ENCODE assay signal across 1 cellular context in the genomic region with DNA sequence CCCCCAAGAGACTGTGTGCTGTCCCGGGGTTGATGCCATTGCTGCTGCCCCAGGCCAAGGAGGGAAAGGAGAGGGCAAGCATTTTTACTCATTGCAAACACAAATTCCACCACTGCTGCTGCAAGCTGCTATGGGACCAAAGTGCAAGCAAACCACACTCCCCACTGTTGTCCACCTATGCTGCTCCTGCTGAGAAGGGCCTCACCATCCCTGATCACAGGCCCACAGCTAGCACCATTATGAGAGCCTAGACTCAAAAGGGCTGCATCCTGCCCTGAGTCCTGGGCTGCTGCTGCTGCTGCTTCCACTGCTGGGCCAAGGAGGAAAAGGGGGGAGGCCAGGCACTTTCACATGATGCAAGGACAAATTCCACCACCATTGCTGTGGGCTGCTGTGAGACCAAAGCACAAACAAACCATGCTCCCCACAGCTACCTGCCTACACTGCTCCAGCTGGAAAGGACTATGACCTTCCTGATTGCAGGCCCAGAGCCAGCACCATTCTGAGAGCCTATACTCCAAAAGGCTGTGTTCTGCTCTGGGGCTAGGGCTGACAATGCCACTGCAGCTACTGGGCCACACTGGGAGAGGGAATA.
TF ChIP-seq lines count a peak whose summit lies in the region.

No MANE protein-coding gene starts in this region.

TF ChIP-seq in HepG2, 621 proteins besides CTCF, POLR2A, EP300 and RAD21 (continued from another document and continues in another):
- TF ChIP-seq, protein P1, sequence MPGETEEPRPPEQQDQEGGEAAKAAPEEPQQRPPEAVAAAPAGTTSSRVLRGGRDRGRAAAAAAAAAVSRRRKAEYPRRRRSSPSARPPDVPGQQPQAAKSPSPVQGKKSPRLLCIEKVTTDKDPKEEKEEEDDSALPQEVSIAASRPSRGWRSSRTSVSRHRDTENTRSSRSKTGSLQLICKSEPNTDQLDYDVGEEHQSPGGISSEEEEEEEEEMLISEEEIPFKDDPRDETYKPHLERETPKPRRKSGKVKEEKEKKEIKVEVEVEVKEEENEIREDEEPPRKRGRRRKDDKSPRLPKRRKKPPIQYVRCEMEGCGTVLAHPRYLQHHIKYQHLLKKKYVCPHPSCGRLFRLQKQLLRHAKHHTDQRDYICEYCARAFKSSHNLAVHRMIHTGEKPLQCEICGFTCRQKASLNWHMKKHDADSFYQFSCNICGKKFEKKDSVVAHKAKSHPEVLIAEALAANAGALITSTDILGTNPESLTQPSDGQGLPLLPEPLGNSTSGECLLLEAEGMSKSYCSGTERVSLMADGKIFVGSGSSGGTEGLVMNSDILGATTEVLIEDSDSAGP (CRISPR knock-in tag; IDR thresholded peaks at IDR 0.05; ENCODE audit: borderline replicate concordance) = peak; percentile 37; the same call in 1 of the 2 replicates
- TF ChIP-seq, protein P2, sequence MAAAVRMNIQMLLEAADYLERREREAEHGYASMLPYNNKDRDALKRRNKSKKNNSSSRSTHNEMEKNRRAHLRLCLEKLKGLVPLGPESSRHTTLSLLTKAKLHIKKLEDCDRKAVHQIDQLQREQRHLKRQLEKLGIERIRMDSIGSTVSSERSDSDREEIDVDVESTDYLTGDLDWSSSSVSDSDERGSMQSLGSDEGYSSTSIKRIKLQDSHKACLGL (CRISPR knock-in tag; IDR thresholded peaks at IDR 0.05) = no peak
- TF ChIP-seq ZC3H13 (CRISPR knock-in tag; IDR thresholded peaks at IDR 0.05) (no peak), POLR2AphosphoS2 (IDR thresholded peaks at IDR 0.05; ENCODE audit: low read depth, low read length) (no peak), RAD51 (IDR thresholded peaks at IDR 0.05; ENCODE audit: borderline replicate concordance) (no peak), DMAP1 (CRISPR knock-in tag; IDR thresholded peaks at IDR 0.05) (peak; percentile 47; the same call in 1 of the 2 replicates), PHF21A (CRISPR knock-in tag; IDR thresholded peaks at IDR 0.05) (no peak), HDAC1 (CRISPR knock-in tag; IDR thresholded peaks at IDR 0.05) (no peak), ZNF713 (CRISPR knock-in tag; IDR thresholded peaks at IDR 0.05) (no peak), CBX5 (CRISPR knock-in tag; IDR thresholded peaks at IDR 0.05; ENCODE audit: borderline replicate concordance) (no peak), ZFY (CRISPR knock-in tag; IDR thresholded peaks at IDR 0.05) (no peak; the same call in 1 of the 2 replicates), ZSCAN30 (CRISPR knock-in tag; IDR thresholded peaks at IDR 0.05) (no peak), ZMAT3 (CRISPR knock-in tag; conservative IDR thresholded peaks at IDR 0.05) (no peak), ZFP82 (CRISPR knock-in tag; IDR thresholded peaks at IDR 0.05; ENCODE audit: borderline replicate concordance) (no peak), SRF (IDR thresholded peaks at IDR 0.05; ENCODE audit: low read depth, low read length) (no peak), ZNF484 (CRISPR knock-in tag; IDR thresholded peaks at IDR 0.05; ENCODE audit: borderline replicate concordance, low read depth) (no peak), MTF2 (CRISPR knock-in tag; IDR thresholded peaks at IDR 0.05; ENCODE audit: borderline replicate concordance) (no peak), KMT2B (CRISPR knock-in tag; IDR thresholded peaks at IDR 0.05) (no peak), RXRA (CRISPR knock-in tag; IDR thresholded peaks at IDR 0.05) (no peak), ZNF546 (CRISPR knock-in tag; conservative IDR thresholded peaks at IDR 0.05) (no peak), ZBTB38 (CRISPR knock-in tag; IDR thresholded peaks at IDR 0.05) (no peak), NR2F2 (IDR thresholded peaks at IDR 0.05; ENCODE audit: borderline replicate concordance, low read depth) (no peak), ISL2 (CRISPR knock-in tag; IDR thresholded peaks at IDR 0.05) (no peak), SP5 (CRISPR knock-in tag; IDR thresholded peaks at IDR 0.05; ENCODE audit: borderline replicate concordance, low read depth) (no peak), ZNF629 (CRISPR knock-in tag; conservative IDR thresholded peaks at IDR 0.05) (no peak), CCAR2 (optimal IDR thresholded peaks at IDR 0.05; ENCODE audit: low read depth, low read length) (no peak), ZNF260 (CRISPR knock-in tag; IDR thresholded peaks at IDR 0.05; ENCODE audit: borderline replicate concordance, low read depth) (no peak), ZFP62 (CRISPR knock-in tag; IDR thresholded peaks at IDR 0.05) (no peak), ONECUT2 (CRISPR knock-in tag; IDR thresholded peaks at IDR 0.05) (no peak), ZNF816 (CRISPR knock-in tag; IDR thresholded peaks at IDR 0.05; ENCODE audit: borderline replicate concordance) (no peak), KLF15 (CRISPR knock-in tag; IDR thresholded peaks at IDR 0.05; ENCODE audit: borderline replicate concordance) (no peak)
- TF ChIP-seq, protein P3, sequence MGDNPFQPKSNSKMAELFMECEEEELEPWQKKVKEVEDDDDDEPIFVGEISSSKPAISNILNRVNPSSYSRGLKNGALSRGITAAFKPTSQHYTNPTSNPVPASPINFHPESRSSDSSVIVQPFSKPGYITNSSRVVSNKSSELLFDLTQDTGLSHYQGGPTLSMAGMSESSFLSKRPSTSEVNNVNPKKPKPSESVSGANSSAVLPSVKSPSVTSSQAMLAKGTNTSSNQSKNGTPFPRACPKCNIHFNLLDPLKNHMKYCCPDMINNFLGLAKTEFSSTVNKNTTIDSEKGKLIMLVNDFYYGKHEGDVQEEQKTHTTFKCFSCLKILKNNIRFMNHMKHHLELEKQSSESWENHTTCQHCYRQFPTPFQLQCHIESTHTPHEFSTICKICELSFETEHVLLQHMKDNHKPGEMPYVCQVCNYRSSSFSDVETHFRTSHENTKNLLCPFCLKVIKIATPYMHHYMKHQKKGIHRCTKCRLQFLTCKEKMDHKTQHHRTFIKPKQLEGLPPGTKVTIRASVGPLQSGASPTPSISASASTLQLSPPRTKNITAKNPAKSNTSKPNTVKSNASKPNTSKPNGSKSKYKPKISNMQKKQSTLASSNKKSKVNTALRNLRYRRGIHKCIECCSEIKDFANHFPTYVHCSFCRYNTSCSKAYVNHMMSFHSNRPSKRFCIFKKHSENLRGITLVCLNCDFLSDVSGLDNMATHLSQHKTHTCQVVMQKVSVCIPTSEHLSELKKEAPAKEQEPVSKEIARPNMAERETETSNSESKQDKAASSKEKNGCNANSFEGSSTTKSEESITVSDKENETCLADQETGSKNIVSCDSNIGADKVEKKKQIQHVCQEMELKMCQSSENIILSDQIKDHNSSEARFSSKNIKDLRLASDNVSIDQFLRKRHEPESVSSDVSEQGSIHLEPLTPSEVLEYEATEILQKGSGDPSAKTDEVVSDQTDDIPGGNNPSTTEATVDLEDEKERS (CRISPR knock-in tag; IDR thresholded peaks at IDR 0.05) = no peak
- TF ChIP-seq, protein P4, sequence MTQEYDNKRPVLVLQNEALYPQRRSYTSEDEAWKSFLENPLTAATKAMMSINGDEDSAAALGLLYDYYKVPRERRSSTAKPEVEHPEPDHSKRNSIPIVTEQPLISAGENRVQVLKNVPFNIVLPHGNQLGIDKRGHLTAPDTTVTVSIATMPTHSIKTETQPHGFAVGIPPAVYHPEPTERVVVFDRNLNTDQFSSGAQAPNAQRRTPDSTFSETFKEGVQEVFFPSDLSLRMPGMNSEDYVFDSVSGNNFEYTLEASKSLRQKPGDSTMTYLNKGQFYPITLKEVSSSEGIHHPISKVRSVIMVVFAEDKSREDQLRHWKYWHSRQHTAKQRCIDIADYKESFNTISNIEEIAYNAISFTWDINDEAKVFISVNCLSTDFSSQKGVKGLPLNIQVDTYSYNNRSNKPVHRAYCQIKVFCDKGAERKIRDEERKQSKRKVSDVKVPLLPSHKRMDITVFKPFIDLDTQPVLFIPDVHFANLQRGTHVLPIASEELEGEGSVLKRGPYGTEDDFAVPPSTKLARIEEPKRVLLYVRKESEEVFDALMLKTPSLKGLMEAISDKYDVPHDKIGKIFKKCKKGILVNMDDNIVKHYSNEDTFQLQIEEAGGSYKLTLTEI (CRISPR knock-in tag; conservative IDR thresholded peaks at IDR 0.05) = no peak
- TF ChIP-seq, protein P5, sequence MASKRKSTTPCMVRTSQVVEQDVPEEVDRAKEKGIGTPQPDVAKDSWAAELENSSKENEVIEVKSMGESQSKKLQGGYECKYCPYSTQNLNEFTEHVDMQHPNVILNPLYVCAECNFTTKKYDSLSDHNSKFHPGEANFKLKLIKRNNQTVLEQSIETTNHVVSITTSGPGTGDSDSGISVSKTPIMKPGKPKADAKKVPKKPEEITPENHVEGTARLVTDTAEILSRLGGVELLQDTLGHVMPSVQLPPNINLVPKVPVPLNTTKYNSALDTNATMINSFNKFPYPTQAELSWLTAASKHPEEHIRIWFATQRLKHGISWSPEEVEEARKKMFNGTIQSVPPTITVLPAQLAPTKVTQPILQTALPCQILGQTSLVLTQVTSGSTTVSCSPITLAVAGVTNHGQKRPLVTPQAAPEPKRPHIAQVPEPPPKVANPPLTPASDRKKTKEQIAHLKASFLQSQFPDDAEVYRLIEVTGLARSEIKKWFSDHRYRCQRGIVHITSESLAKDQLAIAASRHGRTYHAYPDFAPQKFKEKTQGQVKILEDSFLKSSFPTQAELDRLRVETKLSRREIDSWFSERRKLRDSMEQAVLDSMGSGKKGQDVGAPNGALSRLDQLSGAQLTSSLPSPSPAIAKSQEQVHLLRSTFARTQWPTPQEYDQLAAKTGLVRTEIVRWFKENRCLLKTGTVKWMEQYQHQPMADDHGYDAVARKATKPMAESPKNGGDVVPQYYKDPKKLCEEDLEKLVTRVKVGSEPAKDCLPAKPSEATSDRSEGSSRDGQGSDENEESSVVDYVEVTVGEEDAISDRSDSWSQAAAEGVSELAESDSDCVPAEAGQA (IDR thresholded peaks at IDR 0.05; ENCODE audit: low read depth) = no peak
- TF ChIP-seq, protein P5 (CRISPR knock-in tag; IDR thresholded peaks at IDR 0.05; ENCODE audit: borderline replicate concordance) = no peak
- TF ChIP-seq, protein P6, sequence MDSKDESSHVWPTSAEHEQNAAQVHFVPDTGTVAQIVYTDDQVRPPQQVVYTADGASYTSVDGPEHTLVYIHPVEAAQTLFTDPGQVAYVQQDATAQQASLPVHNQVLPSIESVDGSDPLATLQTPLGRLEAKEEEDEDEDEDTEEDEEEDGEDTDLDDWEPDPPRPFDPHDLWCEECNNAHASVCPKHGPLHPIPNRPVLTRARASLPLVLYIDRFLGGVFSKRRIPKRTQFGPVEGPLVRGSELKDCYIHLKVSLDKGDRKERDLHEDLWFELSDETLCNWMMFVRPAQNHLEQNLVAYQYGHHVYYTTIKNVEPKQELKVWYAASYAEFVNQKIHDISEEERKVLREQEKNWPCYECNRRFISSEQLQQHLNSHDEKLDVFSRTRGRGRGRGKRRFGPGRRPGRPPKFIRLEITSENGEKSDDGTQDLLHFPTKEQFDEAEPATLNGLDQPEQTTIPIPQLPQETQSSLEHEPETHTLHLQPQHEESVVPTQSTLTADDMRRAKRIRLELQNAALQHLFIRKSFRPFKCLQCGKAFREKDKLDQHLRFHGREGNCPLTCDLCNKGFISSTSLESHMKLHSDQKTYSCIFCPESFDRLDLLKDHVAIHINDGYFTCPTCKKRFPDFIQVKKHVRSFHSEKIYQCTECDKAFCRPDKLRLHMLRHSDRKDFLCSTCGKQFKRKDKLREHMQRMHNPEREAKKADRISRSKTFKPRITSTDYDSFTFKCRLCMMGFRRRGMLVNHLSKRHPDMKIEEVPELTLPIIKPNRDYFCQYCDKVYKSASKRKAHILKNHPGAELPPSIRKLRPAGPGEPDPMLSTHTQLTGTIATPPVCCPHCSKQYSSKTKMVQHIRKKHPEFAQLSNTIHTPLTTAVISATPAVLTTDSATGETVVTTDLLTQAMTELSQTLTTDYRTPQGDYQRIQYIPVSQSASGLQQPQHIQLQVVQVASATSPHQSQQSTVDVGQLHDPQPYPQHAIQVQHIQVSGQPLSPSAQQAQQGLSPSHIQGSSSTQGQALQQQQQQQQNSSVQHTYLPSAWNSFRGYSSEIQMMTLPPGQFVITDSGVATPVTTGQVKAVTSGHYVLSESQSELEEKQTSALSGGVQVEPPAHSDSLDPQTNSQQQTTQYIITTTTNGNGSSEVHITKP (CRISPR knock-in tag; IDR thresholded peaks at IDR 0.05; ENCODE audit: low read depth) = no peak
- TF ChIP-seq, protein P7, sequence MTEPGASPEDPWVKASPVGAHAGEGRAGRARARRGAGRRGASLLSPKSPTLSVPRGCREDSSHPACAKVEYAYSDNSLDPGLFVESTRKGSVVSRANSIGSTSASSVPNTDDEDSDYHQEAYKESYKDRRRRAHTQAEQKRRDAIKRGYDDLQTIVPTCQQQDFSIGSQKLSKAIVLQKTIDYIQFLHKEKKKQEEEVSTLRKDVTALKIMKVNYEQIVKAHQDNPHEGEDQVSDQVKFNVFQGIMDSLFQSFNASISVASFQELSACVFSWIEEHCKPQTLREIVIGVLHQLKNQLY (CRISPR knock-in tag; IDR thresholded peaks at IDR 0.05) = no peak
- TF ChIP-seq, protein P8, sequence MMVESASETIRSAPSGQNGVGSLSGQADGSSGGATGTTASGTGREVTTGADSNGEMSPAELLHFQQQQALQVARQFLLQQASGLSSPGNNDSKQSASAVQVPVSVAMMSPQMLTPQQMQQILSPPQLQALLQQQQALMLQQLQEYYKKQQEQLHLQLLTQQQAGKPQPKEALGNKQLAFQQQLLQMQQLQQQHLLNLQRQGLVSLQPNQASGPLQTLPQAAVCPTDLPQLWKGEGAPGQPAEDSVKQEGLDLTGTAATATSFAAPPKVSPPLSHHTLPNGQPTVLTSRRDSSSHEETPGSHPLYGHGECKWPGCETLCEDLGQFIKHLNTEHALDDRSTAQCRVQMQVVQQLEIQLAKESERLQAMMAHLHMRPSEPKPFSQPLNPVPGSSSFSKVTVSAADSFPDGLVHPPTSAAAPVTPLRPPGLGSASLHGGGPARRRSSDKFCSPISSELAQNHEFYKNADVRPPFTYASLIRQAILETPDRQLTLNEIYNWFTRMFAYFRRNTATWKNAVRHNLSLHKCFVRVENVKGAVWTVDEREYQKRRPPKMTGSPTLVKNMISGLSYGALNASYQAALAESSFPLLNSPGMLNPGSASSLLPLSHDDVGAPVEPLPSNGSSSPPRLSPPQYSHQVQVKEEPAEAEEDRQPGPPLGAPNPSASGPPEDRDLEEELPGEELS (CRISPR knock-in tag; IDR thresholded peaks at IDR 0.05) = no peak
